In genomic region chr4:80202784-80203553, GRCh38 we compare ENCODE assay signal across 8 cellular contexts. TPM values are rescaled to one million over a fixed set of nuclear protein-coding genes. Genes with fewer than 3 reads are reported as not detected.
A peak's percentile ranks its signal among the peaks of the same experiment; 100 is the strongest.
DNase-seq lines count a peak whose midpoint lies in the region; ATAC-seq, FAIRE-seq and TF ChIP-seq lines count a peak whose summit lies in the region.

No MANE protein-coding gene starts in this region.

- no peak for TF ChIP-seq EP300 in HepG2 (IDR thresholded peaks at IDR 0.05; ENCODE audit: low read depth in 2 of 2, low read length in 2 of 2)
- TF ChIP-seq EP300 in HepG2 (CRISPR knock-in tag; IDR thresholded peaks at IDR 0.05; ENCODE audit: borderline replicate concordance): no peak

- 3% methylated on average over 81 of the region's 81 CpGs for WGBS in liver
- 74% methylated on average over 14 of the region's 81 CpGs for WGBS in HepG2 (ENCODE audit: low lambda C conversion rate)

- H3K9ac ChIP-seq in liver (ENCODE audit: low read depth in 1 of 2, low read length in 2 of 2) (no peak overlapping the region), HepG2 (ENCODE audit: insufficient read depth, low read depth, low read length) (no peak overlapping the region), SK-N-MC (ENCODE audit: insufficient read length) (peak overlapping the region; percentile 73), astrocyte (ENCODE audit: low read length) (peak overlapping the region; percentile 71), iPS-20b (ENCODE audit: low read depth, low read length) (no peak overlapping the region)

- H3K4me1 Mint-ChIP-seq in astrocyte (ENCODE audit: low read depth, unreplicated experiment): no peaks in the 10 kb centered on the region

- intact Hi-C loops in HepG2 (cut with micrococcal nuclease; ENCODE audit: unreplicated experiment): no loop called here

- no peak overlapping the region for H3K4me2 ChIP-seq in HepG2 (ENCODE audit: low read depth, low read length)
- H3K4me2 ChIP-seq in astrocyte (ENCODE audit: low read length): peak overlapping the region; percentile 84

- H3K4me3 ChIP-seq in liver (ENCODE audit: low read depth in 1 of 3, low read length in 3 of 3): peak overlapping the region in 2 of 3 donors; percentile 61
- H3K4me3 ChIP-seq in HepG2 (replicated peaks in 1 of 3; ENCODE audit: insufficient read depth in 1 of 3, low read depth in 2 of 3, low read length in 3 of 3): no peak overlapping the region
- H3K4me3 ChIP-seq in SK-N-MC: peak overlapping the region; percentile 91
- peak overlapping the region; percentile 68 for H3K4me3 ChIP-seq in astrocyte (ENCODE audit: insufficient read depth, low read depth, low read length)
- H3K4me3 ChIP-seq in iPS-20b (ENCODE audit: low read length): peak overlapping the region; percentile 41; the same call in 1 of the 2 replicates

- H3K9me3 Mint-ChIP-seq in astrocyte (ENCODE audit: unreplicated experiment): peaks cover 5% of the 10 kb centered on the region

- H3K36me3 Mint-ChIP-seq in astrocyte (ENCODE audit: low read depth, unreplicated experiment): peaks cover 5% of the 10 kb centered on the region

- H2AFZ ChIP-seq in HepG2 (ENCODE audit: low read length): no peak overlapping the region
- peak overlapping the region; percentile 82 for H2AFZ ChIP-seq in astrocyte (ENCODE audit: low read depth, low read length)

- H3K4me3 Mint-ChIP-seq in astrocyte (ENCODE audit: unreplicated experiment): no peak overlapping the region

- peaks cover 80% of the 10 kb centered on the region for H3K27me3 Mint-ChIP-seq in astrocyte (ENCODE audit: low read depth, unreplicated experiment)

- H3K27ac Mint-ChIP-seq in astrocyte (ENCODE audit: unreplicated experiment): no peak overlapping the region

- FAIRE-seq in HepG2 (lab: Jason Lieb, UNC) (no peak), astrocyte (lab: Jason Lieb, UNC) (no peak)

- no TSS peak for BruUV-seq in HepG2 (replicated peaks; lab: Mats Ljungman, UMichigan)

- no peak overlapping the region for H3K27ac ChIP-seq in liver (ENCODE audit: low read depth in 1 of 2, low read length in 2 of 2)
- no peak overlapping the region for H3K27ac ChIP-seq in HepG2 (ENCODE audit: extremely low read length, insufficient read depth, low read length)
- H3K27ac ChIP-seq in SK-N-MC: 0 out of 2 replicates have a peak overlapping the region, but pooled peaks have one; percentile 57
- no peak overlapping the region for H3K27ac ChIP-seq in astrocyte (ENCODE audit: low read depth, low read length)
- no peak overlapping the region for H3K27ac ChIP-seq in iPS-20b (ENCODE audit: low read length)

- no peak for TF ChIP-seq RAD21 in liver (IDR thresholded peaks at IDR 0.05)
- no peak for TF ChIP-seq RAD21 in HepG2 (CRISPR knock-in tag; IDR thresholded peaks at IDR 0.05)

- no peaks in the 10 kb centered on the region for H4K20me1 ChIP-seq in HepG2 (ENCODE audit: insufficient read depth, low read length)
- H4K20me1 ChIP-seq in astrocyte (ENCODE audit: insufficient read depth, low read length): no peaks in the 10 kb centered on the region

- no peaks in the 10 kb centered on the region for H3K36me3 ChIP-seq in liver (ENCODE audit: control insufficient read depth in 4 of 4, insufficient read depth in 3 of 4, low read depth in 1 of 4, low read length in 3 of 4)
- no peaks in the 10 kb centered on the region for H3K36me3 ChIP-seq in HepG2 (replicated peaks in 1 of 2; ENCODE audit: control insufficient read depth in 1 of 2, insufficient read depth in 2 of 2, low read length in 2 of 2)
- H3K36me3 ChIP-seq in SK-N-MC (ENCODE audit: insufficient read depth, low read length): no peaks in the 10 kb centered on the region
- no peaks in the 10 kb centered on the region for H3K36me3 ChIP-seq in astrocyte (ENCODE audit: insufficient read depth, low read length)
- H3K36me3 ChIP-seq in iPS-20b (ENCODE audit: insufficient read depth, low read depth, low read length): no peaks in the 10 kb centered on the region

- no peaks in the 10 kb centered on the region for H3K9me3 ChIP-seq in liver (ENCODE audit: control insufficient read depth in 4 of 4, low read length in 3 of 4)
- no peaks in the 10 kb centered on the region for H3K9me3 ChIP-seq in HepG2 (ENCODE audit: low read length)
- H3K9me3 ChIP-seq in SK-N-MC (ENCODE audit: low read depth, low read length): no peaks in the 10 kb centered on the region
- peaks cover 2% of the 10 kb centered on the region for H3K9me3 ChIP-seq in astrocyte (ENCODE audit: insufficient read depth, low read depth, low read length)
- H3K9me3 ChIP-seq in iPS-20b (ENCODE audit: insufficient read depth, low read depth, low read length): peaks cover 4% of the 10 kb centered on the region; the same call in 1 of the 2 replicates

- in situ Hi-C loops in HepG2 (cut with HindIII; ENCODE audit: extremely low pct_ligation_motif_present, low pct_unique_long_range_greater_than_20kb): loop anchor here (25.0 kb wide), 1 partner anchor 291 kb away; no protein-coding TSS in a partner anchor

- no peak for TF ChIP-seq POLR2A in HepG2 (IDR thresholded peaks at IDR 0.05; ENCODE audit: insufficient read depth in 1 of 2, low read depth in 2 of 2, low read length in 2 of 2)

- no peaks in the 10 kb centered on the region for H3K79me2 ChIP-seq in HepG2 (ENCODE audit: insufficient read depth, low read length)
- H3K79me2 ChIP-seq in astrocyte (ENCODE audit: insufficient read depth, low read length): no peaks in the 10 kb centered on the region

- H3K27me3 ChIP-seq in liver (ENCODE audit: control insufficient read depth in 4 of 4, insufficient read depth in 4 of 4, low read length in 3 of 4) (peaks cover 0 to 18% (median 9%) of the 10 kb centered on the region in 4 donors), HepG2 (ENCODE audit: control insufficient read depth in 1 of 2, insufficient read depth in 2 of 2, low read length in 2 of 2) (peaks cover 1 to 16% of the 10 kb centered on the region in 2 experiments; a peak in 4 of 5 replicates), astrocyte (ENCODE audit: insufficient read depth, low read length) (peaks cover 24% of the 10 kb centered on the region), iPS-20b (ENCODE audit: insufficient read depth, low read length) (peaks cover 100% of the 10 kb centered on the region)

- peaks cover 6 to 19% (median 10%) of the 10 kb centered on the region in 4 donors for H3K4me1 ChIP-seq in liver (ENCODE audit: control insufficient read depth in 4 of 4, insufficient read depth in 4 of 4, low read length in 3 of 4)
- H3K4me1 ChIP-seq in HepG2 (ENCODE audit: insufficient read depth, low read length): no peaks in the 10 kb centered on the region
- peaks cover 11% of the 10 kb centered on the region for H3K4me1 ChIP-seq in astrocyte (ENCODE audit: insufficient read depth, low read length)
- peaks cover 6% of the 10 kb centered on the region; the same call in 1 of the 2 replicates for H3K4me1 ChIP-seq in iPS-20b (ENCODE audit: insufficient read depth, low read length)

- POLR2A ChIA-PET in HepG2 (lab: Yijun Ruan, JAX): no interaction called here

- CTCF ChIA-PET in HepG2 (lab: Yijun Ruan, JAX; ENCODE audit: low intra/inter-chr PET ratio, low total read pairs): no interaction called here

- TF ChIP-seq CTCF in liver (IDR thresholded peaks at IDR 0.05; ENCODE audit: low read depth, low read length, missing input control) (no peak), HepG2 (CRISPR knock-in tag; IDR thresholded peaks at IDR 0.05) (no peak), astrocyte (IDR thresholded peaks at IDR 0.05; ENCODE audit: insufficient read depth, low read depth, low read length) (no peak)

- no peak for DNase-seq in HepG2 (ENCODE audit: low spot score)
- DNase-seq in SK-N-MC (ENCODE audit: low read depth, low spot score): no peak
- no peak for DNase-seq in astrocyte (ENCODE audit: low read depth)
- DNase-seq in stimulated activated CD4-positive, alpha-beta T cell treated with anti-CD3 and anti-CD28 coated beads, Interleukin-4, amount 100 ng/mL, for 24 hours: peak; percentile 51
- no peak for DNase-seq in middle frontal gyrus (ENCODE audit: extremely low spot score, low spot score)

- ATAC-seq in HepG2: no peak
- peak; percentile 46 for ATAC-seq in HG03066 (IDR thresholded peaks at IDR 0.05; ENCODE audit: low read depth, unreplicated experiment)

TF ChIP-seq in liver, 16 proteins besides CTCF, POLR2A, EP300 and RAD21:
- TF ChIP-seq YY1 (IDR thresholded peaks at IDR 0.05): no peak
- TF ChIP-seq EGR1 (IDR thresholded peaks at IDR 0.05; ENCODE audit: low read depth in 2 of 2): no peak
- no peak for TF ChIP-seq RXRA (IDR thresholded peaks at IDR 0.05)
- no peak for TF ChIP-seq NR2F2 (IDR thresholded peaks at IDR 0.05)
- TF ChIP-seq HNF4A (conservative IDR thresholded peaks at IDR 0.05): no peak
TF ChIP-seq in liver: peak in this region for 0.

TF ChIP-seq in HepG2, 621 proteins besides CTCF, POLR2A, EP300 and RAD21 (continues in another document):
- TF ChIP-seq ONECUT2 (CRISPR knock-in tag; IDR thresholded peaks at IDR 0.05) (no peak), HIVEP1 (CRISPR knock-in tag; IDR thresholded peaks at IDR 0.05) (no peak)

RNA-seq across cellular contexts. Expression of gene PRDM8, which starts 5.7 kb away (rescaled TPM):
- total RNA-seq in liver: under 1 TPM; 0.05 to 0.08 TPM
- polyA plus RNA-seq in liver: under 1 TPM in 1 of 2 donors, not detected in 1; 0.14 TPM
- not detected in 2 replicates for total RNA-seq in HepG2 (2016; rRNA removed; fragmentation: Illumina TruSeq; extraction: Trizol)
- total RNA-seq in HepG2 (2016; cell fraction: cytosol; rRNA removed; fragmentation: Illumina TruSeq; extraction: Trizol; ENCODE audit: low read depth): not detected in 2 replicates
- not detected in 2 replicates for total RNA-seq in HepG2 (2016; cell fraction: insoluble cytoplasmic fraction; rRNA removed; fragmentation: Illumina TruSeq; extraction: Trizol)
- total RNA-seq in HepG2 (2016; cell fraction: membrane; rRNA removed; fragmentation: Illumina TruSeq; extraction: Trizol): not detected in 2 replicates
- total RNA-seq in HepG2 (2016; cell fraction: nucleus; rRNA removed; fragmentation: Illumina TruSeq; extraction: Trizol): not detected in 2 replicates
- 0.04 and 0.09 TPM in 2 replicates for polyA plus RNA-seq in HepG2 (2011; rRNA removed)
- 0.01 TPM in 1 of 2 replicates, not detected in the other for polyA plus RNA-seq in HepG2 (2011; cell fraction: cytosol; rRNA removed)
- 0.09 and 0.76 TPM in 2 replicates for polyA plus RNA-seq in HepG2 (2011; cell fraction: nucleus; rRNA removed)
- polyA plus RNA-seq in HepG2 (2012): not detected in 2 replicates
- polyA plus RNA-seq in HepG2 (2016; cell fraction: cytosol; fragmentation: Illumina TruSeq; extraction: Trizol; ENCODE audit: low read depth): not detected in 2 replicates
- polyA plus RNA-seq in HepG2 (2016; cell fraction: insoluble cytoplasmic fraction; fragmentation: Illumina TruSeq; extraction: Trizol; ENCODE audit: low read depth): not detected in 2 replicates
- not detected in 2 replicates for polyA plus RNA-seq in HepG2 (2016; cell fraction: membrane; fragmentation: Illumina TruSeq; extraction: Trizol; ENCODE audit: low read depth)
- polyA plus RNA-seq in HepG2 (2016; cell fraction: nucleus; fragmentation: Illumina TruSeq; extraction: Trizol; ENCODE audit: insufficient read depth, low read depth): not detected in 2 replicates
- 0.08 TPM in 1 of 2 replicates, not detected in the other for polyA minus RNA-seq in HepG2 (2011; rRNA and poly(A)+ RNA removed; ENCODE audit: low replicate concordance)
- polyA minus RNA-seq in HepG2 (2011; cell fraction: cytosol; rRNA and poly(A)+ RNA removed): not detected in 2 replicates
- not detected in 2 replicates for polyA minus RNA-seq in HepG2 (2011; cell fraction: nucleus; rRNA and poly(A)+ RNA removed)
- total RNA-seq in astrocyte: 0.19 and 0.25 TPM in 2 replicates

Comparison
In these comparisons a context has a peak if more than half of its experiments do, and no peak if none do; other contexts are left out.
1. H3K4me3 ChIP-seq: peak in liver (2 of 3), SK-N-MC (single experiment), astrocyte (single experiment) and iPS-20b (single experiment); none in HepG2 (0 of 3).
2. H3K9ac ChIP-seq: peak in SK-N-MC (single experiment) and astrocyte (single experiment); none in liver (0 of 2), HepG2 (single experiment) and iPS-20b (single experiment).